16 cellular contexts compared by ENCODE assay signal in genomic region chr11:10909141-10909883, GRCh38. TPM values are rescaled to one million over a fixed set of nuclear protein-coding genes. Genes with fewer than 3 reads are reported as not detected.
DNase-seq lines count a peak whose midpoint lies in the region; ATAC-seq and TF ChIP-seq lines count a peak whose summit lies in the region.
"Had no signal": no experiment of that assay in that cellular context is flagged by ENCODE, and none has a peak within 500 bp of the region (broad histone marks: within the 10 kb centered on the region; RNA-seq: fewer than 3 reads in every experiment).

No MANE protein-coding gene starts in this region.

- DNase-seq in NK-92 treated with Interleukin-12 subunit alpha and Interleukin-12 subunit beta, amount 100 ng/mL, for 24 hours (lab: John Stamatoyannopoulos, UW) = peak; percentile 63
- DNase-seq in NK-92 (lab: John Stamatoyannopoulos, UW; ENCODE audit: unreplicated experiment) (no peak), SK-N-MC (ENCODE audit: low read depth, low spot score) (no peak), foreskin melanocyte (peak; percentile 25), thoracic aorta (ENCODE audit: low spot score) (no peak), SIG-M5 treated with dmso at 0.1 percent for 504 hours (lab: John Stamatoyannopoulos, UW; ENCODE audit: unreplicated experiment) (no peak), islet precursor cell (no peak)
- DNase-seq: activated T-cell treated with anti-CD3 and anti-CD28 coated beads, Interleukin-2, amount 50 U/mL, for 24 hours; adrenal gland; NCI-H1105; NCI-H524 treated with DMSO at 0.1 percent for 48 hours; SHP77; trophoblast cell had no signal

- H3K36me3 ChIP-seq in SK-N-MC (ENCODE audit: insufficient read depth, low read length) (no peaks in the 10 kb centered on the region), thoracic aorta (no peaks in the 10 kb centered on the region)
- H3K36me3 ChIP-seq: adrenal gland, gastroesophageal sphincter had no signal

- no peaks in the 10 kb centered on the region for H3K9me3 ChIP-seq in SK-N-MC (ENCODE audit: low read depth, low read length)
- no peaks in the 10 kb centered on the region for H3K9me3 ChIP-seq in thoracic aorta
- H3K9me3 ChIP-seq: adrenal gland, gastroesophageal sphincter had no signal

- no peak overlapping the region for H3K9ac ChIP-seq in SK-N-MC (ENCODE audit: insufficient read length)

- H3K4me1 ChIP-seq in thoracic aorta (ENCODE audit: control insufficient read depth in 1 of 2, low read depth in 2 of 2) = peaks cover 0 to 24% of the 10 kb centered on the region in 2 donors
- H3K4me1 ChIP-seq: adrenal gland had no signal

- no peaks in the 10 kb centered on the region for H3K27me3 ChIP-seq in thoracic aorta (replicated peaks; ENCODE audit: insufficient read depth)
- H3K27me3 ChIP-seq: adrenal gland, gastroesophageal sphincter had no signal

- H3K4me3 ChIP-seq in SK-N-MC = no peak overlapping the region
- H3K4me3 ChIP-seq in thoracic aorta = peak overlapping the region; percentile 56
- H3K4me3 ChIP-seq: adrenal gland, gastroesophageal sphincter had no signal

- TF ChIP-seq CTCF in thoracic aorta (IDR thresholded peaks at IDR 0.05) = no peak

- peak overlapping the region; percentile 94; the same call in 1 of the 2 replicates for H3K27ac ChIP-seq in SK-N-MC
- peak overlapping the region; percentile 54 to 57 for H3K27ac ChIP-seq in thoracic aorta
- H3K27ac ChIP-seq: adrenal gland, gastroesophageal sphincter had no signal

- peak; percentile 32 for ATAC-seq in thoracic aorta (ENCODE audit: insufficient number of reproducible peaks, low FRiP score, low read depth)
- no peak for ATAC-seq in GM21360 (IDR thresholded peaks at IDR 0.05; ENCODE audit: unreplicated experiment)
- ATAC-seq: activated CD4-positive, CD25-positive, alpha-beta regulatory T cell treated with anti-CD3 and anti-CD28 coated beads, Interleukin-2, amount 50 U/mL, for 24 hours; gastroesophageal sphincter had no signal

RNA-seq across cellular contexts. Expression of gene ZBED5, which starts 51.5 kb away (rescaled TPM):
- total RNA-seq in thoracic aorta = 10 to 100 TPM; 37.4 to 39.7 TPM

Comparison
In these comparisons a context has a peak if more than half of its experiments do, and no peak if none do; other contexts are left out.
1. DNase-seq: peak in NK-92 treated with Interleukin-12 subunit alpha and Interleukin-12 subunit beta, amount 100 ng/mL, for 24 hours (single experiment) and foreskin melanocyte (single experiment); none in NK-92 (single experiment), SK-N-MC (single experiment), thoracic aorta (single experiment), SIG-M5 treated with dmso at 0.1 percent for 504 hours (single experiment) and islet precursor cell (single experiment).